9 cellular contexts compared by ENCODE assay signal in the genomic region with DNA sequence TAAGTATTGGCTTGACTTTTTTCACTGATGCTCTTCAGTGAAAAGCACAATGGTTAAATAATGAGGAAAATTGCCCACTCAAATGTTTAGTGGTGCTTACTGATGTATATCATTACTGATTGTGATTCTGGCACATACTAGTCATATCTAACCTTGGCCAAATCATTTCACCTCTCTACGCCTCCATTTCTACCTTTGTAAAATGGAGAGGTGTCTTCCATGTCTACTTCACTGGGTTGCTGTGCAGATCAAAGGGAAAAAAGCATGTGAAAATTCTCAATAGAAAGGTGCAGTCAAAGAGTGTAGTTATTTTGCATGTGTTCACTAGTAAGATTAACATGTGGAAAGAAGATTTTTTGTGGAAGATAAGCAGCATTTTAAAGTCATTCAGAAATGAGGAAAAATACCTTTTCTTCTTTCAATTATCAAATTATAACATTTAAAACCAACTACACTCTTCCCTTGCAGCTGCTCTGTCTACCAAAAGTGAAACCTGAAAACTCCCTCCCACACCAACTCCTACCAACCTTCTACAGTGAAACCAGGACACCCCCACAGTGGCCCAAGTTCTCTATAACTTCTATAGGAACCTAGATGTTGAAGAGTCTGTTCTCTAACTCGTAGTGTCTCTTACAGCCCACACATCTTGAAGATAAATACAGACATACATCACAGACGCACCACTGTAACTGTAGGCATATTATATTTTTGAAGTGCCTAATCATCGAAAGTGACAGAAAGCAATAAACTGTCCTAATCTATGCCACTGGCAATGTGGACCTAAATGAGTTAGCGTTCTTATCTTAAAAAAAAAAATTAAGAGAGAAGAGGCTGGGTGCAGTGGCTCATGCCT. TPM values are rescaled to one million over a fixed set of nuclear protein-coding genes. Genes with fewer than 3 reads are reported as not detected.
DNase-seq lines count a peak whose midpoint lies in the region; ATAC-seq and TF ChIP-seq lines count a peak whose summit lies in the region.
"Had no signal": no experiment of that assay in that cellular context is flagged by ENCODE, and none has a peak within 500 bp of the region (broad histone marks: within the 10 kb centered on the region; RNA-seq: fewer than 3 reads in every experiment).

No MANE protein-coding gene starts in this region.

- H3K4me3 ChIP-seq in MM.1S (ENCODE audit: low read length): peak overlapping the region; percentile 63
- no peak overlapping the region for H3K4me3 ChIP-seq in WERI-Rb-1 (ENCODE audit: low read depth, low read length)

- H3K4me1 ChIP-seq in MM.1S (ENCODE audit: low read length): peaks cover 16% of the 10 kb centered on the region

- no peaks in the 10 kb centered on the region for H3K27me3 Mint-ChIP-seq in activated naive CD8-positive, alpha-beta T cell treated with anti-CD3 and anti-CD28 coated beads, Interleukin-2, amount 10 ng/mL, durations not matched to agents 7 days and 5 days
- no peaks in the 10 kb centered on the region for H3K27me3 Mint-ChIP-seq in stimulated activated memory B cell treated with anti-CD40 and anti-IgM and Interleukin-4, amounts not matched to agents 10 μg/mL and 1 μg/mL and 100 μg/mL, for 72 hours
- H3K27me3 Mint-ChIP-seq in glutamatergic neuron (ENCODE audit: unreplicated experiment): no peaks in the 10 kb centered on the region

- H3K36me3 Mint-ChIP-seq in activated naive CD8-positive, alpha-beta T cell treated with anti-CD3 and anti-CD28 coated beads, Interleukin-2, amount 10 ng/mL, durations not matched to agents 7 days and 5 days: peaks cover 13% of the 10 kb centered on the region
- no peaks in the 10 kb centered on the region for H3K36me3 Mint-ChIP-seq in stimulated activated memory B cell treated with anti-CD40 and anti-IgM and Interleukin-4, amounts not matched to agents 10 μg/mL and 1 μg/mL and 100 μg/mL, for 72 hours
- no peaks in the 10 kb centered on the region for H3K36me3 Mint-ChIP-seq in glutamatergic neuron (ENCODE audit: unreplicated experiment)

- peaks cover 40% of the 10 kb centered on the region for H3K4me1 Mint-ChIP-seq in activated naive CD8-positive, alpha-beta T cell treated with anti-CD3 and anti-CD28 coated beads, Interleukin-2, amount 10 ng/mL, durations not matched to agents 7 days and 5 days
- peaks cover 81% of the 10 kb centered on the region for H3K4me1 Mint-ChIP-seq in stimulated activated memory B cell treated with anti-CD40 and anti-IgM and Interleukin-4, amounts not matched to agents 10 μg/mL and 1 μg/mL and 100 μg/mL, for 72 hours
- H3K4me1 Mint-ChIP-seq in glutamatergic neuron (ENCODE audit: low read depth, unreplicated experiment): no peaks in the 10 kb centered on the region

- in situ Hi-C loops in GM13977 (cut with MboI; ENCODE audit: low pct_unique_long_range_greater_than_20kb, low sequenced_read_pairs, unreplicated experiment): loop anchor here (10.0 kb wide), 1 partner anchor 239 kb away; no protein-coding TSS in a partner anchor

- H3K9me3 ChIP-seq in MM.1S (replicated peaks; ENCODE audit: insufficient read depth, low read length) (no peaks in the 10 kb centered on the region), WERI-Rb-1 (ENCODE audit: severe bottlenecking) (no peaks in the 10 kb centered on the region)

- H3K4me3 Mint-ChIP-seq in activated naive CD8-positive, alpha-beta T cell treated with anti-CD3 and anti-CD28 coated beads, Interleukin-2, amount 10 ng/mL, durations not matched to agents 7 days and 5 days: peak overlapping the region; percentile 91
- H3K4me3 Mint-ChIP-seq in stimulated activated memory B cell treated with anti-CD40 and anti-IgM and Interleukin-4, amounts not matched to agents 10 μg/mL and 1 μg/mL and 100 μg/mL, for 72 hours: peak overlapping the region; percentile 93
- no peak overlapping the region for H3K4me3 Mint-ChIP-seq in glutamatergic neuron (ENCODE audit: unreplicated experiment)

- H3K79me2 ChIP-seq in MM.1S (ENCODE audit: low read length): peaks cover 53% of the 10 kb centered on the region

- H3K9ac ChIP-seq in MM.1S (ENCODE audit: low read length): peak overlapping the region; percentile 54

- POLR2A ChIA-PET in activated naive CD8-positive, alpha-beta T cell treated with anti-CD3 and anti-CD28 coated beads, Interleukin-2, amount 10 ng/mL, durations not matched to agents 7 days and 5 days (lab: Charles Lee): interaction anchor here (1.2 to 1.9 kb wide), 3 partner anchors 17 to 239 kb away, joined by 4 to 12 read pairs (median 6); a partner anchor contains a TSS

- H3K27ac Mint-ChIP-seq in activated naive CD8-positive, alpha-beta T cell treated with anti-CD3 and anti-CD28 coated beads, Interleukin-2, amount 10 ng/mL, durations not matched to agents 7 days and 5 days: peak overlapping the region; percentile 92
- peak overlapping the region; percentile 94 for H3K27ac Mint-ChIP-seq in stimulated activated memory B cell treated with anti-CD40 and anti-IgM and Interleukin-4, amounts not matched to agents 10 μg/mL and 1 μg/mL and 100 μg/mL, for 72 hours
- H3K27ac Mint-ChIP-seq in glutamatergic neuron (ENCODE audit: unreplicated experiment): no peak overlapping the region

- H3K27me3 ChIP-seq in MM.1S (replicated peaks; ENCODE audit: insufficient read depth, low read length): no peaks in the 10 kb centered on the region
- H3K27me3 ChIP-seq in WERI-Rb-1 (ENCODE audit: insufficient read depth, low read depth, severe bottlenecking): peaks cover 52% of the 10 kb centered on the region

- H3F3A ChIP-seq in MM.1S (ENCODE audit: insufficient read depth, low read length): peaks cover 18% of the 10 kb centered on the region

- H4K20me1 ChIP-seq in MM.1S (ENCODE audit: insufficient read depth, low read length): no peaks in the 10 kb centered on the region

- no peak for TF ChIP-seq CTCF in GM13977 (IDR thresholded peaks at IDR 0.05; ENCODE audit: extremely low read depth, insufficient read depth, missing control alignments)
- no peak for TF ChIP-seq CTCF in MM.1S (IDR thresholded peaks at IDR 0.05; ENCODE audit: low read length)
- no peak for TF ChIP-seq CTCF in glutamatergic neuron (IDR thresholded peaks at IDR 0.05; ENCODE audit: partially characterized antibody, unreplicated experiment)
- no peak for TF ChIP-seq CTCF in WERI-Rb-1 (IDR thresholded peaks at IDR 0.05; ENCODE audit: low read depth, low read length)

- peak overlapping the region; percentile 48 for H3K4me2 ChIP-seq in MM.1S (ENCODE audit: low read depth, low read length)

- H3K36me3 ChIP-seq in MM.1S (replicated peaks; ENCODE audit: insufficient read depth, low read length): no peaks in the 10 kb centered on the region
- H3K36me3 ChIP-seq in WERI-Rb-1: no peaks in the 10 kb centered on the region

- no peaks in the 10 kb centered on the region for H3K9me3 Mint-ChIP-seq in activated naive CD8-positive, alpha-beta T cell treated with anti-CD3 and anti-CD28 coated beads, Interleukin-2, amount 10 ng/mL, durations not matched to agents 7 days and 5 days
- no peaks in the 10 kb centered on the region for H3K9me3 Mint-ChIP-seq in stimulated activated memory B cell treated with anti-CD40 and anti-IgM and Interleukin-4, amounts not matched to agents 10 μg/mL and 1 μg/mL and 100 μg/mL, for 72 hours
- no peaks in the 10 kb centered on the region for H3K9me3 Mint-ChIP-seq in glutamatergic neuron (ENCODE audit: unreplicated experiment)

- peak; percentile 18 for DNase-seq in GM13977 (ENCODE audit: low spot score)
- DNase-seq in MM.1S: peak; percentile 88
- DNase-seq in activated naive CD8-positive, alpha-beta T cell treated with anti-CD3 and anti-CD28 coated beads, Interleukin-2, amount 10 ng/mL, durations not matched to agents 7 days and 5 days: no peak
- DNase-seq in glutamatergic neuron: no peak
- DNase-seq in WERI-Rb-1: no peak
- no peak for DNase-seq in NCI-H1092 (lab: John Stamatoyannopoulos, UW)

- H3K27ac ChIP-seq in MM.1S (ENCODE audit: low read length) (peak overlapping the region; percentile 75), WERI-Rb-1 (no peak overlapping the region)

- H2AFZ ChIP-seq in MM.1S (ENCODE audit: low read length): peak overlapping the region; percentile 4; the same call in 1 of the 2 replicates

- H3K9me2 ChIP-seq in MM.1S (replicated peaks; ENCODE audit: insufficient read depth, low read length): no peaks in the 10 kb centered on the region

- peak; percentile 81 for ATAC-seq in GM21529 (IDR thresholded peaks at IDR 0.05; ENCODE audit: unreplicated experiment)
- peak; percentile 80 for ATAC-seq in activated naive CD8-positive, alpha-beta T cell treated with anti-CD3 and anti-CD28 coated beads, Interleukin-2, amount 10 ng/mL, durations not matched to agents 7 days and 5 days (ENCODE audit: low read depth)
- peak; percentile 92 for ATAC-seq in stimulated activated memory B cell treated with anti-CD40 and anti-IgM and Interleukin-4, amounts not matched to agents 10 μg/mL and 1 μg/mL and 100 μg/mL, for 72 hours

RNA-seq across cellular contexts. Expression of a gene that starts 1.4 kb away (rescaled TPM):
- total RNA-seq in activated naive CD8-positive, alpha-beta T cell treated with anti-CD3 and anti-CD28 coated beads, Interleukin-2, amount 10 ng/mL, durations not matched to agents 7 days and 5 days: 10 to 100 TPM; 11.4 to 11.6 TPM
- not detected for total RNA-seq in glutamatergic neuron (ENCODE audit: unreplicated experiment)
- total RNA-seq: H1 had no signal

RNA-seq across cellular contexts. Expression of a gene that starts 17.2 kb away (rescaled TPM):
- 10 to 100 TPM; 26.5 to 26.6 TPM for total RNA-seq in activated naive CD8-positive, alpha-beta T cell treated with anti-CD3 and anti-CD28 coated beads, Interleukin-2, amount 10 ng/mL, durations not matched to agents 7 days and 5 days
- total RNA-seq in glutamatergic neuron (ENCODE audit: unreplicated experiment): 15.8 TPM

Comparison
In these comparisons a context has a peak if more than half of its experiments do, and no peak if none do; other contexts are left out.
1. DNase-seq: peak in GM13977 (single experiment) and MM.1S (single experiment); none in activated naive CD8-positive, alpha-beta T cell treated with anti-CD3 and anti-CD28 coated beads, Interleukin-2, amount 10 ng/mL, durations not matched to agents 7 days and 5 days (single experiment), glutamatergic neuron (single experiment), WERI-Rb-1 (single experiment) and NCI-H1092 (single experiment).
2. RNA of a gene that starts 1.4 kb away (total RNA-seq): 11.4 to 11.6 TPM in activated naive CD8-positive, alpha-beta T cell treated with anti-CD3 and anti-CD28 coated beads, Interleukin-2, amount 10 ng/mL, durations not matched to agents 7 days and 5 days; not detected in glutamatergic neuron (single experiment); every median in the first group is over 10 times any median in the second.
3. Peak in every context shown above with its lines, with median percentiles within 50 percentile points of each other: ATAC-seq.